ENCODE assay signal across 28 cellular contexts in genomic region chr1:3061566-3061965, GRCh38. TPM values are rescaled to one million over a fixed set of nuclear protein-coding genes. Genes with fewer than 3 reads are reported as not detected.
"Had no signal": no experiment of that assay in that cellular context is flagged by ENCODE, and none has a peak within 500 bp of the region (broad histone marks: within the 10 kb centered on the region; RNA-seq: fewer than 3 reads in every experiment).

No MANE protein-coding gene starts in this region.

- H3K9me3 Mint-ChIP-seq: activated T-helper 1 cell treated with anti-CD3 and anti-CD28 coated beads, Interleukin-12 subunit alpha, Interleukin-12 subunit beta, Interleukin-2, Interleukin-4 antibody, amounts not matched to agents 30 ng/mL and 10 ng/mL and 1 ng/mL, durations not matched to agents 14 hours and 24 hours and 36 hours; dendritic cell treated with granulocyte-macrophage colony-stimulating factor and Interleukin-4, amounts not matched to agents 40 ng/mL and 50 ng/mL, for 4 days; naive thymus-derived CD8-positive, alpha-beta T cell; neural crest cell; stimulated activated memory B cell treated with anti-CD40 and anti-IgM and Interleukin-4, amounts not matched to agents 10 μg/mL and 1 μg/mL and 100 μg/mL, for 72 hours; stimulated activated naive CD8-positive, alpha-beta T cell treated with anti-CD3 and anti-CD28 coated beads, Interleukin-15, amount 100 ng/mL, for 72 hours; T-helper 2 cell treated with Interferon-gamma antibody and Interleukin-4, amounts not matched to agents 5 μg/mL and 100 μg/mL, for 36 hours had no signal

- H3K4me1 Mint-ChIP-seq: activated CD4-positive, alpha-beta T cell treated with anti-CD3 and anti-CD28 coated beads for 36 hours; activated CD8-positive, alpha-beta memory T cell treated with anti-CD3 and anti-CD28 coated beads, Interleukin-2, amount 10 ng/mL, durations not matched to agents 7 days and 5 days; neural crest cell; stimulated activated memory B cell treated with anti-CD40 and anti-IgM and Interleukin-4, amounts not matched to agents 10 μg/mL and 1 μg/mL and 100 μg/mL, for 72 hours had no signal

- H3K27ac Mint-ChIP-seq: activated CD4-positive, alpha-beta T cell treated with anti-CD3 and anti-CD28 coated beads for 36 hours; activated CD8-positive, alpha-beta memory T cell treated with anti-CD3 and anti-CD28 coated beads, Interleukin-2, amount 10 ng/mL, durations not matched to agents 7 days and 5 days; activated CD8-positive, alpha-beta T cell treated with anti-CD3 and anti-CD28 coated beads, Interleukin-2, amount 10 ng/mL, durations not matched to agents 7 days and 5 days; activated T-helper 1 cell treated with anti-CD3 and anti-CD28 coated beads, Interleukin-12 subunit alpha, Interleukin-12 subunit beta, Interleukin-2, Interleukin-4 antibody, amounts not matched to agents 30 ng/mL and 10 ng/mL and 1 ng/mL, durations not matched to agents 14 hours and 24 hours and 36 hours; dendritic cell treated with granulocyte-macrophage colony-stimulating factor and Interleukin-4, amounts not matched to agents 40 ng/mL and 50 ng/mL, for 4 days; naive thymus-derived CD8-positive, alpha-beta T cell; stimulated activated memory B cell treated with anti-CD40 and anti-IgM and Interleukin-4, amounts not matched to agents 10 μg/mL and 1 μg/mL and 100 μg/mL, for 72 hours; stimulated activated naive CD8-positive, alpha-beta T cell treated with anti-CD3 and anti-CD28 coated beads, Interleukin-15, amount 100 ng/mL, for 72 hours; T-helper 2 cell treated with Interferon-gamma antibody and Interleukin-4, amounts not matched to agents 5 μg/mL and 100 μg/mL, for 36 hours had no signal

- H3K9me3 ChIP-seq: heart left ventricle, thyroid gland had no signal

- DNase-seq: activated CD4-positive, alpha-beta T cell treated with anti-CD3 and anti-CD28 coated beads for 36 hours; activated CD4-positive, CD25-positive, alpha-beta regulatory T cell; activated CD8-positive, alpha-beta memory T cell treated with anti-CD3 and anti-CD28 coated beads, Interleukin-2, amount 10 ng/mL, durations not matched to agents 7 days and 5 days; activated CD8-positive, alpha-beta T cell treated with anti-CD3 and anti-CD28 coated beads, Interleukin-2, amount 10 ng/mL, durations not matched to agents 7 days and 5 days; activated naive CD4-positive, alpha-beta T cell treated with anti-CD3 and anti-CD28 coated beads, Interleukin-2, amount 50 U/mL, for 16 hours; amniotic stem cell; brain microvascular endothelial cell; caudate nucleus; effector CD4-positive, alpha-beta T cell; occipital lobe; small intestine; stimulated activated CD4-positive, alpha-beta T cell treated with anti-CD3 and anti-CD28 coated beads, Interleukin-4, amount 100 ng/mL, for 4 hours; stimulated activated CD8-positive, alpha-beta memory T cell treated with anti-CD3 and anti-CD28 coated beads, Interleukin-4, amount 100 ng/mL, for 48 hours; stimulated activated naive CD8-positive, alpha-beta T cell treated with anti-CD3 and anti-CD28 coated beads, Interleukin-15, amount 100 ng/mL, for 72 hours; T-helper 1 cell had no signal

- H3K36me3 ChIP-seq: brain microvascular endothelial cell, esophagus muscularis mucosa, thyroid gland had no signal

- H3K36me3 Mint-ChIP-seq: activated CD8-positive, alpha-beta memory T cell treated with anti-CD3 and anti-CD28 coated beads, Interleukin-2, amount 10 ng/mL, durations not matched to agents 7 days and 5 days; naive thymus-derived CD8-positive, alpha-beta T cell; stimulated activated memory B cell treated with anti-CD40 and anti-IgM and Interleukin-4, amounts not matched to agents 10 μg/mL and 1 μg/mL and 100 μg/mL, for 72 hours had no signal

- H3K4me3 Mint-ChIP-seq: activated CD4-positive, alpha-beta T cell treated with anti-CD3 and anti-CD28 coated beads for 36 hours; activated CD8-positive, alpha-beta memory T cell treated with anti-CD3 and anti-CD28 coated beads, Interleukin-2, amount 10 ng/mL, durations not matched to agents 7 days and 5 days; activated CD8-positive, alpha-beta T cell treated with anti-CD3 and anti-CD28 coated beads, Interleukin-2, amount 10 ng/mL, durations not matched to agents 7 days and 5 days; activated T-helper 1 cell treated with anti-CD3 and anti-CD28 coated beads, Interleukin-12 subunit alpha, Interleukin-12 subunit beta, Interleukin-2, Interleukin-4 antibody, amounts not matched to agents 30 ng/mL and 10 ng/mL and 1 ng/mL, durations not matched to agents 14 hours and 24 hours and 36 hours; dendritic cell treated with granulocyte-macrophage colony-stimulating factor and Interleukin-4, amounts not matched to agents 40 ng/mL and 50 ng/mL, for 4 days; naive thymus-derived CD8-positive, alpha-beta T cell; neural crest cell; stimulated activated memory B cell treated with anti-CD40 and anti-IgM and Interleukin-4, amounts not matched to agents 10 μg/mL and 1 μg/mL and 100 μg/mL, for 72 hours; stimulated activated naive CD8-positive, alpha-beta T cell treated with anti-CD3 and anti-CD28 coated beads, Interleukin-15, amount 100 ng/mL, for 72 hours; T-helper 2 cell treated with Interferon-gamma antibody and Interleukin-4, amounts not matched to agents 5 μg/mL and 100 μg/mL, for 36 hours had no signal

- H3K27ac ChIP-seq: brain microvascular endothelial cell, esophagus muscularis mucosa, foreskin keratinocyte, heart left ventricle, thyroid gland had no signal

- H3K27me3 Mint-ChIP-seq: activated CD4-positive, alpha-beta T cell treated with anti-CD3 and anti-CD28 coated beads for 36 hours; activated CD8-positive, alpha-beta memory T cell treated with anti-CD3 and anti-CD28 coated beads, Interleukin-2, amount 10 ng/mL, durations not matched to agents 7 days and 5 days had no signal

- ATAC-seq: activated CD8-positive, alpha-beta memory T cell treated with anti-CD3 and anti-CD28 coated beads, Interleukin-2, amount 10 ng/mL, durations not matched to agents 7 days and 5 days; activated CD8-positive, alpha-beta T cell treated with anti-CD3 and anti-CD28 coated beads, Interleukin-2, amount 10 ng/mL, durations not matched to agents 7 days and 5 days; heart left ventricle; naive thymus-derived CD8-positive, alpha-beta T cell; stimulated activated naive CD8-positive, alpha-beta T cell treated with anti-CD3 and anti-CD28 coated beads, Interleukin-15, amount 100 ng/mL, for 72 hours had no signal

- H3K4me3 ChIP-seq: esophagus muscularis mucosa, heart left ventricle, thyroid gland had no signal

- H3K27me3 ChIP-seq: thyroid gland had no signal

- H3K4me1 ChIP-seq: foreskin keratinocyte had no signal

RNA-seq across cellular contexts. Expression of gene PRDM16, which starts 7.4 kb away (rescaled TPM):
- total RNA-seq: activated CD8-positive, alpha-beta memory T cell treated with anti-CD3 and anti-CD28 coated beads, Interleukin-2, amount 10 ng/mL, durations not matched to agents 7 days and 5 days; activated T-helper 1 cell treated with anti-CD3 and anti-CD28 coated beads, Interleukin-12 subunit alpha, Interleukin-12 subunit beta, Interleukin-2, Interleukin-4 antibody, amounts not matched to agents 30 ng/mL and 10 ng/mL and 1 ng/mL, durations not matched to agents 14 hours and 24 hours and 36 hours; naive thymus-derived CD8-positive, alpha-beta T cell had no signal
- polyA plus RNA-seq: naive thymus-derived CD8-positive, alpha-beta T cell had no signal

RNA-seq across cellular contexts. Expression of gene ACTRT2, which starts 40.3 kb away (rescaled TPM):
- total RNA-seq: activated CD4-positive, alpha-beta T cell treated with anti-CD3 and anti-CD28 coated beads for 36 hours; activated CD8-positive, alpha-beta memory T cell treated with anti-CD3 and anti-CD28 coated beads, Interleukin-2, amount 10 ng/mL, durations not matched to agents 7 days and 5 days; activated CD8-positive, alpha-beta T cell treated with anti-CD3 and anti-CD28 coated beads, Interleukin-2, amount 10 ng/mL, durations not matched to agents 7 days and 5 days; activated T-helper 1 cell treated with anti-CD3 and anti-CD28 coated beads, Interleukin-12 subunit alpha, Interleukin-12 subunit beta, Interleukin-2, Interleukin-4 antibody, amounts not matched to agents 30 ng/mL and 10 ng/mL and 1 ng/mL, durations not matched to agents 14 hours and 24 hours and 36 hours; astrocyte; esophagus muscularis mucosa; foreskin keratinocyte; heart left ventricle; liver; naive thymus-derived CD8-positive, alpha-beta T cell; neural crest cell; occipital lobe; urinary bladder had no signal
- polyA plus RNA-seq: foreskin keratinocyte; heart left ventricle; liver; naive thymus-derived CD8-positive, alpha-beta T cell; small intestine; urinary bladder had no signal
